15 cellular contexts compared by ENCODE assay signal in genomic region chr2:203061346-203061745, GRCh38. TPM values are rescaled to one million over a fixed set of nuclear protein-coding genes. Genes with fewer than 3 reads are reported as not detected.
DNase-seq lines count a peak whose midpoint lies in the region; ATAC-seq and TF ChIP-seq lines count a peak whose summit lies in the region.
"Had no signal": no experiment of that assay in that cellular context is flagged by ENCODE, and none has a peak within 500 bp of the region (broad histone marks: within the 10 kb centered on the region; RNA-seq: fewer than 3 reads in every experiment).

No MANE protein-coding gene starts in this region.

- no peak overlapping the region for H3K4me3 ChIP-seq in SJCRH30
- H3K4me3 ChIP-seq in foreskin fibroblast (ENCODE audit: low read depth in 1 of 2, low read length in 2 of 2), result no peak overlapping the region
- no peak overlapping the region for H3K4me3 ChIP-seq in osteoblast (ENCODE audit: insufficient read depth, low read length)
- H3K4me3 ChIP-seq in mucosa of descending colon, result no peak overlapping the region
- H3K4me3 ChIP-seq: stomach had no signal

- DNase-seq in ELR (ENCODE audit: low read depth) (peak; percentile 75), SJCRH30 (peak in 1 of 2 experiments; percentile 18), foreskin fibroblast (peak; percentile 6 to 17), osteoblast (ENCODE audit: insufficient read length, low spot score, missing footprints) (peak; percentile 69), globus pallidus (ENCODE audit: low spot score) (no peak), activated gamma-delta T cell (lab: John Stamatoyannopoulos, UW) (no peak), mucosa of descending colon (no peak), NCI-H526 (lab: John Stamatoyannopoulos, UW) (no peak)
- DNase-seq: activated CD8-positive, alpha-beta memory T cell treated with anti-CD3 and anti-CD28 coated beads, Interleukin-2, amount 10 ng/mL, durations not matched to agents 7 days and 5 days; activated naive CD8-positive, alpha-beta T cell treated with anti-CD3 and anti-CD28 coated beads, Interleukin-2, amount 10 ng/mL, durations not matched to agents 7 days and 5 days; CD4-positive, alpha-beta memory T cell; NCI-H510A; stimulated activated CD4-positive, alpha-beta T cell treated with anti-CD3 and anti-CD28 coated beads, Interleukin-4, amount 100 ng/mL, for 1 hour; stomach had no signal

- no peak for ATAC-seq in mucosa of descending colon
- ATAC-seq: activated CD8-positive, alpha-beta memory T cell treated with anti-CD3 and anti-CD28 coated beads, Interleukin-2, amount 10 ng/mL, durations not matched to agents 7 days and 5 days had no signal

- intact Hi-C loops in mucosa of descending colon (cut with DNase I, micrococcal nuclease), result no loop called here

- H3K79me2 ChIP-seq in osteoblast (ENCODE audit: insufficient read depth, low read length), result no peaks in the 10 kb centered on the region

- H3K27me3 ChIP-seq in SJCRH30, result no peaks in the 10 kb centered on the region
- no peaks in the 10 kb centered on the region for H3K27me3 ChIP-seq in osteoblast (ENCODE audit: insufficient read depth, low read length)
- H3K27me3 ChIP-seq: neutrophil, stomach had no signal

- H3K4me1 ChIP-seq in SJCRH30 (peaks cover 8% of the 10 kb centered on the region; the same call in 1 of the 2 replicates), osteoblast (ENCODE audit: insufficient read depth, low read length) (peaks cover 6% of the 10 kb centered on the region), mucosa of descending colon (ENCODE audit: low read depth) (no peaks in the 10 kb centered on the region)
- H3K4me1 ChIP-seq: stomach had no signal

- H3K36me3 ChIP-seq in SJCRH30 (peaks cover 5% of the 10 kb centered on the region; the same call in 1 of the 2 replicates), osteoblast (ENCODE audit: insufficient read depth, low read length) (peaks cover 43% of the 10 kb centered on the region), mucosa of descending colon (ENCODE audit: low read depth) (no peaks in the 10 kb centered on the region)
- H3K36me3 ChIP-seq: neutrophil had no signal

- H4K20me1 ChIP-seq in osteoblast (ENCODE audit: insufficient read depth, low read length), result no peaks in the 10 kb centered on the region

- H3K27ac ChIP-seq in SJCRH30 (peak overlapping the region; percentile 8; the same call in 1 of the 2 replicates), osteoblast (ENCODE audit: low read depth, low read length) (peak overlapping the region; percentile 26)
- H3K27ac ChIP-seq: neutrophil, stomach had no signal

- H3K4me2 ChIP-seq in osteoblast (ENCODE audit: insufficient read depth, low read length), result no peak overlapping the region

- H3K9me3 ChIP-seq in SJCRH30 (replicated peaks) (no peaks in the 10 kb centered on the region; the same call in 1 of the 2 replicates), osteoblast (ENCODE audit: low read depth, low read length) (no peaks in the 10 kb centered on the region), mucosa of descending colon (no peaks in the 10 kb centered on the region)
- H3K9me3 ChIP-seq: neutrophil, stomach had no signal

- no peak for TF ChIP-seq CTCF in foreskin fibroblast (IDR thresholded peaks at IDR 0.05; ENCODE audit: low read depth, low read length)
- no peak for TF ChIP-seq CTCF in osteoblast (IDR thresholded peaks at IDR 0.05; ENCODE audit: extremely low read depth, low read depth, low read length)
- no peak for TF ChIP-seq CTCF in mucosa of descending colon (IDR thresholded peaks at IDR 0.05)

- H2AFZ ChIP-seq in osteoblast (ENCODE audit: low read length), result no peak overlapping the region

RNA-seq across cellular contexts. Expression of gene NBEAL1, which starts 46.7 kb away (rescaled TPM):
- 8.9 and 11.6 TPM in 2 replicates for total RNA-seq in SJCRH30 (2014; rRNA removed; shearing (Covaris generic))
- total RNA-seq in osteoblast (51.0 and 51.8 TPM in 2 replicates), mucosa of descending colon (100 to 1,000 TPM in 1 of 3 donors, 10 to 100 TPM in 2; 55.0 to 107 (median 81.0) TPM)

Comparison
In these comparisons a context has a peak if more than half of its experiments do, and no peak if none do; other contexts are left out.
1. DNase-seq: peak in ELR (single experiment), foreskin fibroblast (2 of 2) and osteoblast (single experiment); none in globus pallidus (single experiment), activated gamma-delta T cell (single experiment), mucosa of descending colon (0 of 3) and NCI-H526 (0 of 2).